1 cellular context compared by ENCODE assay signal in genomic region chr2:46315103-46315890, GRCh38.
TF ChIP-seq lines count a peak whose summit lies in the region.

No MANE protein-coding gene starts in this region.

TF ChIP-seq in K562, 482 proteins besides CTCF, POLR2A, EP300 and RAD21 (continued from another document and continues in another):
- TF ChIP-seq, protein P1, sequence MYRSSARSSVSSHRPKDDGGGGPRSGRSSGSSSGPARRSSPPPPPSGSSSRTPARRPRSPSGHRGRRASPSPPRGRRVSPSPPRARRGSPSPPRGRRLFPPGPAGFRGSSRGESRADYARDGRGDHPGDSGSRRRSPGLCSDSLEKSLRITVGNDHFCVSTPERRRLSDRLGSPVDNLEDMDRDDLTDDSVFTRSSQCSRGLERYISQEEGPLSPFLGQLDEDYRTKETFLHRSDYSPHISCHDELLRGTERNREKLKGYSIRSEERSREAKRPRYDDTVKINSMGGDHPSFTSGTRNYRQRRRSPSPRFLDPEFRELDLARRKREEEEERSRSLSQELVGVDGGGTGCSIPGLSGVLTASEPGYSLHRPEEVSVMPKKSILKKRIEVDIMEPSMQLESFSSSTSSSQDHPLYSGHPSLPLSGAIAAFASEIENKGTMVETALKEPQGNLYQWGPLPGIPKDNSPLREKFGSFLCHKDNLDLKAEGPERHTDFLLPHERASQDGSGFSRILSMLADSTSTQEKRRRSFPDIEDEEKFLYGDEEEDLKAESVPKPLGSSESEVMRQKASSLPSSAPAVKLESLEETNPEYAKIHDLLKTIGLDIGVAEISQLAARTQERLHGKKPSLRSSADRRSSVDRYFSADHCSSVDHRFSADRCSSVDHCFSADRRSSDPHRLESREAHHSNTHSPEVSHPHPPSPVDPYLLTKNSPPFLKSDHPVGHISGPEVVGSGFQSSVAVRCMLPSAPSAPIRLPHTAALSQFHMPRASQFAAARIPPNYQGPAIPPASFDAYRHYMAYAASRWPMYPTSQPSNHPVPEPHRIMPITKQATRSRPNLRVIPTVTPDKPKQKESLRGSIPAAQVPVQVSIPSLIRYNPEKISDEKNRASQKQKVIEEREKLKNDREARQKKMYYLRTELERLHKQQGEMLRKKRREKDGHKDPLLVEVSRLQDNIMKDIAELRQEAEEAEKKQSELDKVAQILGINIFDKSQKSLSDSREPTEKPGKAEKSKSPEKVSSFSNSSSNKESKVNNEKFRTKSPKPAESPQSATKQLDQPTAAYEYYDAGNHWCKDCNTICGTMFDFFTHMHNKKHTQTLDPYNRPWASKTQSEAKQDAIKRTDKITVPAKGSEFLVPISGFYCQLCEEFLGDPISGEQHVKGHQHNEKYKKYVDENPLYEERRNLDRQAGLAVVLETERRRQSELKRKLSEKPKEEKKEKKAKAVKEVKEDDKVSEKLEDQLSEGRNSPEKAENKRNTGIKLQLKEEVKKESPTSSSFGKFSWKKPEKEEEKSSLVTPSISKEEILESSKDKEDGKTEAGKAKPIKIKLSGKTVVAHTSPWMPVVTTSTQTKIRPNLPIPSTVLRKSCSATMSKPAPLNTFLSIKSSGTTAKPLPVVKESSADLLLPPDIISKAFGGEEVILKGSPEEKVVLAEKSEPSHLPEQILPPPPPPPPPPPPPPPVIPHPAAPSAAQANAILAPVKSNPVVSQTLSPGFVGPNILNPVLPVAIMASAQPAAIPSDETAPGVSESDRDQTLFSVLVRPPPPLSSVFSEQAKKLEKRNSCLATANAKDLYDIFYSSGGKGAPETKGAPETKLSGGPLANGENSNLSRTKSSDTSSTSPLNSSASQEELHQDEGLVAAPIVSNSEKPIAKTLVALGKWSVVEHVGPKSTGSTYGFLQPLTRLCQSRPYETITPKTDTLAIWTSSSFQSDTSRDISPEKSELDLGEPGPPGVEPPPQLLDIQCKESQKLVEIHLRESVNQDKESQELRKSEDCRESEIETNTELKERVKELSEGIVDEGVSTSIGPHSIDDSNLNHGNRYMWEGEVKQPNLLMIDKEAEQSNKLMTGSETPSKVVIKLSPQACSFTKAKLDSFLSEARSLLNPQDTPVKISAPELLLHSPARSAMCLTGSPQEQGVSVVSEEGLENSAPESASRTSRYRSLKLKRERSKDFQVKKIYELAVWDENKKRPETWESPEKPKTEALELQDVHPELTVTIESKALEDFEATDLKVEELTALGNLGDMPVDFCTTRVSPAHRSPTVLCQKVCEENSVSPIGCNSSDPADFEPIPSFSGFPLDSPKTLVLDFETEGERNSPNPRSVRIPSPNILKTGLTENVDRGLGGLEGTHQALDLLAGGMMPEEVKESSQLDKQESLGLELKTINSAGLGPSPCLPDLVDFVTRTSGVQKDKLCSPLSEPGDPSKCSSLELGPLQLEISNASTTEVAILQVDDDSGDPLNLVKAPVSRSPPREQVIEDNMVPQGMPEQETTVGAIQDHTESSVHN (IDR thresholded peaks at IDR 0.05; ENCODE audit: borderline replicate concordance in 1 of 2, low read depth in 1 of 2) = peak in 1 of 2 experiments; percentile 76; a peak in 2 of 4 replicates
- TF ChIP-seq, protein P2, sequence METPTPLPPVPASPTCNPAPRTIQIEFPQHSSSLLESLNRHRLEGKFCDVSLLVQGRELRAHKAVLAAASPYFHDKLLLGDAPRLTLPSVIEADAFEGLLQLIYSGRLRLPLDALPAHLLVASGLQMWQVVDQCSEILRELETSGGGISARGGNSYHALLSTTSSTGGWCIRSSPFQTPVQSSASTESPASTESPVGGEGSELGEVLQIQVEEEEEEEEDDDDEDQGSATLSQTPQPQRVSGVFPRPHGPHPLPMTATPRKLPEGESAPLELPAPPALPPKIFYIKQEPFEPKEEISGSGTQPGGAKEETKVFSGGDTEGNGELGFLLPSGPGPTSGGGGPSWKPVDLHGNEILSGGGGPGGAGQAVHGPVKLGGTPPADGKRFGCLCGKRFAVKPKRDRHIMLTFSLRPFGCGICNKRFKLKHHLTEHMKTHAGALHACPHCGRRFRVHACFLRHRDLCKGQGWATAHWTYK (CRISPR knock-in tag; IDR thresholded peaks at IDR 0.05) = peak; percentile 67; the same call in 1 of the 2 replicates
- TF ChIP-seq ID3 (CRISPR knock-in tag; IDR thresholded peaks at IDR 0.05) = no peak
- peak; percentile 50; the same call in 1 of the 2 replicates for TF ChIP-seq ID3 (tag; IDR thresholded peaks at IDR 0.05)
- no peak for TF ChIP-seq HNRNPL (IDR thresholded peaks at IDR 0.05; ENCODE audit: low read depth, low read length)
- no peak for TF ChIP-seq ZNF780A (CRISPR knock-in tag; IDR thresholded peaks at IDR 0.05)
- TF ChIP-seq, protein P3, sequence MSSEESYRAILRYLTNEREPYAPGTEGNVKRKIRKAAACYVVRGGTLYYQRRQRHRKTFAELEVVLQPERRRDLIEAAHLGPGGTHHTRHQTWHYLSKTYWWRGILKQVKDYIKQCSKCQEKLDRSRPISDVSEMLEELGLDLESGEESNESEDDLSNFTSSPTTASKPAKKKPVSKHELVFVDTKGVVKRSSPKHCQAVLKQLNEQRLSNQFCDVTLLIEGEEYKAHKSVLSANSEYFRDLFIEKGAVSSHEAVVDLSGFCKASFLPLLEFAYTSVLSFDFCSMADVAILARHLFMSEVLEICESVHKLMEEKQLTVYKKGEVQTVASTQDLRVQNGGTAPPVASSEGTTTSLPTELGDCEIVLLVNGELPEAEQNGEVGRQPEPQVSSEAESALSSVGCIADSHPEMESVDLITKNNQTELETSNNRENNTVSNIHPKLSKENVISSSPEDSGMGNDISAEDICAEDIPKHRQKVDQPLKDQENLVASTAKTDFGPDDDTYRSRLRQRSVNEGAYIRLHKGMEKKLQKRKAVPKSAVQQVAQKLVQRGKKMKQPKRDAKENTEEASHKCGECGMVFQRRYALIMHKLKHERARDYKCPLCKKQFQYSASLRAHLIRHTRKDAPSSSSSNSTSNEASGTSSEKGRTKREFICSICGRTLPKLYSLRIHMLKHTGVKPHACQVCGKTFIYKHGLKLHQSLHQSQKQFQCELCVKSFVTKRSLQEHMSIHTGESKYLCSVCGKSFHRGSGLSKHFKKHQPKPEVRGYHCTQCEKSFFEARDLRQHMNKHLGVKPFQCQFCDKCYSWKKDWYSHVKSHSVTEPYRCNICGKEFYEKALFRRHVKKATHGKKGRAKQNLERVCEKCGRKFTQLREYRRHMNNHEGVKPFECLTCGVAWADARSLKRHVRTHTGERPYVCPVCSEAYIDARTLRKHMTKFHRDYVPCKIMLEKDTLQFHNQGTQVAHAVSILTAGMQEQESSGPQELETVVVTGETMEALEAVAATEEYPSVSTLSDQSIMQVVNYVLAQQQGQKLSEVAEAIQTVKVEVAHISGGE (CRISPR knock-in tag; IDR thresholded peaks at IDR 0.05) = peak in 1 of 3 experiments; percentile 25; a peak in 1 of 6 replicates
- TF ChIP-seq, protein P4, sequence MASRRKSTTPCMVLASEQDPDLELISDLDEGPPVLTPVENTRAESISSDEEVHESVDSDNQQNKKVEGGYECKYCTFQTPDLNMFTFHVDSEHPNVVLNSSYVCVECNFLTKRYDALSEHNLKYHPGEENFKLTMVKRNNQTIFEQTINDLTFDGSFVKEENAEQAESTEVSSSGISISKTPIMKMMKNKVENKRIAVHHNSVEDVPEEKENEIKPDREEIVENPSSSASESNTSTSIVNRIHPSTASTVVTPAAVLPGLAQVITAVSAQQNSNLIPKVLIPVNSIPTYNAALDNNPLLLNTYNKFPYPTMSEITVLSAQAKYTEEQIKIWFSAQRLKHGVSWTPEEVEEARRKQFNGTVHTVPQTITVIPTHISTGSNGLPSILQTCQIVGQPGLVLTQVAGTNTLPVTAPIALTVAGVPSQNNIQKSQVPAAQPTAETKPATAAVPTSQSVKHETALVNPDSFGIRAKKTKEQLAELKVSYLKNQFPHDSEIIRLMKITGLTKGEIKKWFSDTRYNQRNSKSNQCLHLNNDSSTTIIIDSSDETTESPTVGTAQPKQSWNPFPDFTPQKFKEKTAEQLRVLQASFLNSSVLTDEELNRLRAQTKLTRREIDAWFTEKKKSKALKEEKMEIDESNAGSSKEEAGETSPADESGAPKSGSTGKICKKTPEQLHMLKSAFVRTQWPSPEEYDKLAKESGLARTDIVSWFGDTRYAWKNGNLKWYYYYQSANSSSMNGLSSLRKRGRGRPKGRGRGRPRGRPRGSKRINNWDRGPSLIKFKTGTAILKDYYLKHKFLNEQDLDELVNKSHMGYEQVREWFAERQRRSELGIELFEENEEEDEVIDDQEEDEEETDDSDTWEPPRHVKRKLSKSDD (conservative IDR thresholded peaks at IDR 0.05; ENCODE audit: low read length) = no peak
- peak; percentile 88 for TF ChIP-seq CCNT2 (IDR thresholded peaks at IDR 0.05; ENCODE audit: borderline replicate concordance, extremely low read depth, insufficient read length, low read depth, low read length)
- TF ChIP-seq MYBL2 (IDR thresholded peaks at IDR 0.05; ENCODE audit: low read depth) = no peak
- no peak for TF ChIP-seq MYBL2 (CRISPR knock-in tag; IDR thresholded peaks at IDR 0.05; ENCODE audit: borderline replicate concordance)
- TF ChIP-seq ZNF589 (CRISPR knock-in tag; IDR thresholded peaks at IDR 0.05; ENCODE audit: low read depth) = peak; percentile 92
- TF ChIP-seq TFAP4 (CRISPR knock-in tag; IDR thresholded peaks at IDR 0.05; ENCODE audit: borderline replicate concordance) = peak; percentile 53
- TF ChIP-seq ASH1L (IDR thresholded peaks at IDR 0.05; ENCODE audit: borderline replicate concordance, low read depth, partially characterized antibody) = no peak
- TF ChIP-seq BRD9 (IDR thresholded peaks at IDR 0.05; ENCODE audit: low read depth, partially characterized antibody) = no peak
- TF ChIP-seq KDM1A (IDR thresholded peaks at IDR 0.05) = peak; percentile 90 to 93
- TF ChIP-seq LARP7 (IDR thresholded peaks at IDR 0.05) = no peak
- TF ChIP-seq ZNF77 (CRISPR knock-in tag; IDR thresholded peaks at IDR 0.05) = no peak
- TF ChIP-seq FIP1L1 (IDR thresholded peaks at IDR 0.05; ENCODE audit: low read depth, low read length, poor library complexity, severe bottlenecking) = no peak
- no peak for TF ChIP-seq ZNF445 (CRISPR knock-in tag; IDR thresholded peaks at IDR 0.05; ENCODE audit: low read depth)
- TF ChIP-seq ZNF79 (CRISPR knock-in tag; IDR thresholded peaks at IDR 0.05; ENCODE audit: low read depth) = 0 out of 2 replicates have a peak, but pooled peaks have one; percentile 32
- TF ChIP-seq, protein P5, sequence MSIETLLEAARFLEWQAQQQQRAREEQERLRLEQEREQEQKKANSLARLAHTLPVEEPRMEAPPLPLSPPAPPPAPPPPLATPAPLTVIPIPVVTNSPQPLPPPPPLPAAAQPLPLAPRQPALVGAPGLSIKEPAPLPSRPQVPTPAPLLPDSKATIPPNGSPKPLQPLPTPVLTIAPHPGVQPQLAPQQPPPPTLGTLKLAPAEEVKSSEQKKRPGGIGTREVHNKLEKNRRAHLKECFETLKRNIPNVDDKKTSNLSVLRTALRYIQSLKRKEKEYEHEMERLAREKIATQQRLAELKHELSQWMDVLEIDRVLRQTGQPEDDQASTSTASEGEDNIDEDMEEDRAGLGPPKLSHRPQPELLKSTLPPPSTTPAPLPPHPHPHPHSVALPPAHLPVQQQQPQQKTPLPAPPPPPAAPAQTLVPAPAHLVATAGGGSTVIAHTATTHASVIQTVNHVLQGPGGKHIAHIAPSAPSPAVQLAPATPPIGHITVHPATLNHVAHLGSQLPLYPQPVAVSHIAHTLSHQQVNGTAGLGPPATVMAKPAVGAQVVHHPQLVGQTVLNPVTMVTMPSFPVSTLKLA (conservative IDR thresholded peaks at IDR 0.05) = peak in 1 of 2 experiments; percentile 49; a peak in 1 of 4 replicates
- peak; percentile 66 for TF ChIP-seq CEBPG (CRISPR knock-in tag; IDR thresholded peaks at IDR 0.05)
- peak; percentile 81 for TF ChIP-seq CEBPG (tag; conservative IDR thresholded peaks at IDR 0.05 in 1 of 2, IDR thresholded peaks at IDR 0.05 in 1 of 2)
- TF ChIP-seq, protein P6, sequence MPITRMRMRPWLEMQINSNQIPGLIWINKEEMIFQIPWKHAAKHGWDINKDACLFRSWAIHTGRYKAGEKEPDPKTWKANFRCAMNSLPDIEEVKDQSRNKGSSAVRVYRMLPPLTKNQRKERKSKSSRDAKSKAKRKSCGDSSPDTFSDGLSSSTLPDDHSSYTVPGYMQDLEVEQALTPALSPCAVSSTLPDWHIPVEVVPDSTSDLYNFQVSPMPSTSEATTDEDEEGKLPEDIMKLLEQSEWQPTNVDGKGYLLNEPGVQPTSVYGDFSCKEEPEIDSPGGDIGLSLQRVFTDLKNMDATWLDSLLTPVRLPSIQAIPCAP (CRISPR knock-in tag; IDR thresholded peaks at IDR 0.05; ENCODE audit: borderline replicate concordance) = no peak
- 0 out of 2 replicates have a peak, but pooled peaks have one; percentile 17 for TF ChIP-seq OTX1 (CRISPR knock-in tag; IDR thresholded peaks at IDR 0.05)
- TF ChIP-seq, protein P7, sequence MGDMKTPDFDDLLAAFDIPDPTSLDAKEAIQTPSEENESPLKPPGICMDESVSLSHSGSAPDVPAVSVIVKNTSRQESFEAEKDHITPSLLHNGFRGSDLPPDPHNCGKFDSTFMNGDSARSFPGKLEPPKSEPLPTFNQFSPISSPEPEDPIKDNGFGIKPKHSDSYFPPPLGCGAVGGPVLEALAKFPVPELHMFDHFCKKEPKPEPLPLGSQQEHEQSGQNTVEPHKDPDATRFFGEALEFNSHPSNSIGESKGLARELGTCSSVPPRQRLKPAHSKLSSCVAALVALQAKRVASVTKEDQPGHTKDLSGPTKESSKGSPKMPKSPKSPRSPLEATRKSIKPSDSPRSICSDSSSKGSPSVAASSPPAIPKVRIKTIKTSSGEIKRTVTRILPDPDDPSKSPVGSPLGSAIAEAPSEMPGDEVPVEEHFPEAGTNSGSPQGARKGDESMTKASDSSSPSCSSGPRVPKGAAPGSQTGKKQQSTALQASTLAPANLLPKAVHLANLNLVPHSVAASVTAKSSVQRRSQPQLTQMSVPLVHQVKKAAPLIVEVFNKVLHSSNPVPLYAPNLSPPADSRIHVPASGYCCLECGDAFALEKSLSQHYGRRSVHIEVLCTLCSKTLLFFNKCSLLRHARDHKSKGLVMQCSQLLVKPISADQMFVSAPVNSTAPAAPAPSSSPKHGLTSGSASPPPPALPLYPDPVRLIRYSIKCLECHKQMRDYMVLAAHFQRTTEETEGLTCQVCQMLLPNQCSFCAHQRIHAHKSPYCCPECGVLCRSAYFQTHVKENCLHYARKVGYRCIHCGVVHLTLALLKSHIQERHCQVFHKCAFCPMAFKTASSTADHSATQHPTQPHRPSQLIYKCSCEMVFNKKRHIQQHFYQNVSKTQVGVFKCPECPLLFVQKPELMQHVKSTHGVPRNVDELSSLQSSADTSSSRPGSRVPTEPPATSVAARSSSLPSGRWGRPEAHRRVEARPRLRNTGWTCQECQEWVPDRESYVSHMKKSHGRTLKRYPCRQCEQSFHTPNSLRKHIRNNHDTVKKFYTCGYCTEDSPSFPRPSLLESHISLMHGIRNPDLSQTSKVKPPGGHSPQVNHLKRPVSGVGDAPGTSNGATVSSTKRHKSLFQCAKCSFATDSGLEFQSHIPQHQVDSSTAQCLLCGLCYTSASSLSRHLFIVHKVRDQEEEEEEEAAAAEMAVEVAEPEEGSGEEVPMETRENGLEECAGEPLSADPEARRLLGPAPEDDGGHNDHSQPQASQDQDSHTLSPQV (IDR thresholded peaks at IDR 0.05) = peak; percentile 77
